11 cellular contexts compared by ENCODE assay signal in genomic region chr10:100970914-100971811, GRCh38. TPM values are rescaled to one million over a fixed set of nuclear protein-coding genes. Genes with fewer than 3 reads are reported as not detected.
DNase-seq lines count a peak whose midpoint lies in the region; ATAC-seq and TF ChIP-seq lines count a peak whose summit lies in the region.
"Had no signal": no experiment of that assay in that cellular context is flagged by ENCODE, and none has a peak within 500 bp of the region (broad histone marks: within the 10 kb centered on the region; RNA-seq: fewer than 3 reads in every experiment).

No MANE protein-coding gene starts in this region.

- peaks cover 4% of the 10 kb centered on the region for H3K36me3 Mint-ChIP-seq in T-cell
- H3K36me3 Mint-ChIP-seq in neural progenitor cell: no peaks in the 10 kb centered on the region

- no peak overlapping the region for H3K4me2 ChIP-seq in neural progenitor cell

- no peaks in the 10 kb centered on the region for H3K79me2 ChIP-seq in neural progenitor cell (ENCODE audit: low read depth)

- ATAC-seq in T-cell (replicated peaks in 1 of 4): no peak

- POLR2A ChIA-PET in T-cell (lab: Charles Lee): no interaction called here

- peaks cover 33% of the 10 kb centered on the region for H3F3A ChIP-seq in neural progenitor cell (ENCODE audit: low read depth)

- H3K4me1 Mint-ChIP-seq in T-cell: peaks cover 8 to 18% (median 12%) of the 10 kb centered on the region in 3 donors
- peaks cover 31% of the 10 kb centered on the region for H3K4me1 Mint-ChIP-seq in neural progenitor cell

- no peak overlapping the region for H3K27ac ChIP-seq in neural progenitor cell
- H3K27ac ChIP-seq in WERI-Rb-1: no peak overlapping the region
- H3K27ac ChIP-seq: epithelial cell of prostate had no signal

- H3K9me3 ChIP-seq in neural progenitor cell (ENCODE audit: low read depth) (no peaks in the 10 kb centered on the region), WERI-Rb-1 (ENCODE audit: severe bottlenecking) (no peaks in the 10 kb centered on the region)

- H3K36me3 ChIP-seq in neural progenitor cell (no peaks in the 10 kb centered on the region), WERI-Rb-1 (no peaks in the 10 kb centered on the region)

- H3K27me3 Mint-ChIP-seq in T-cell (peaks cover 0 to 4% of the 10 kb centered on the region in 2 donors), neural progenitor cell (ENCODE audit: insufficient read depth, low read depth) (peaks cover 14% of the 10 kb centered on the region)

- H3K4me3 ChIP-seq in neural progenitor cell: no peak overlapping the region
- H3K4me3 ChIP-seq in WERI-Rb-1 (ENCODE audit: low read depth, low read length): no peak overlapping the region

- DNase-seq in Caki2 (ENCODE audit: low read depth) (peak; percentile 56), T-cell (no peak), kidney glomerular epithelial cell (lab: John Stamatoyannopoulos, UW) (peak; percentile 35), neural progenitor cell (ENCODE audit: low spot score) (no peak), T-helper 1 cell (no peak), COR-L47 (lab: John Stamatoyannopoulos, UW) (no peak), WERI-Rb-1 (no peak), NCI-H446 treated with DMSO at 0.1 percent for 48 hours (lab: John Stamatoyannopoulos, UW) (no peak)
- DNase-seq: HCEC 1CT, hippocampal formation had no signal

- in situ Hi-C loops in Caki2 (cut with HindIII; ENCODE audit: low pct_unique_long_range_greater_than_20kb, low sequenced_read_pairs): no loop called here

- H3K27ac Mint-ChIP-seq in T-cell (no peak overlapping the region), neural progenitor cell (no peak overlapping the region)

- CTCF ChIA-PET in T-cell (lab: Charles Lee): no interaction called here

- peak overlapping the region; percentile 46 to 70 (median 58) for H3K4me3 Mint-ChIP-seq in T-cell
- peak overlapping the region; percentile 85 for H3K4me3 Mint-ChIP-seq in neural progenitor cell

- TF ChIP-seq CTCF in neural progenitor cell (IDR thresholded peaks at IDR 0.05) (no peak), WERI-Rb-1 (IDR thresholded peaks at IDR 0.05; ENCODE audit: low read depth, low read length) (no peak)

- H2AFZ ChIP-seq in neural progenitor cell (replicated peaks): no peak overlapping the region

- no peak overlapping the region for H3K9ac ChIP-seq in neural progenitor cell

- H3K27me3 ChIP-seq in neural progenitor cell (peaks cover 20% of the 10 kb centered on the region), WERI-Rb-1 (ENCODE audit: insufficient read depth, low read depth, severe bottlenecking) (no peaks in the 10 kb centered on the region)

- H3K4me1 ChIP-seq in neural progenitor cell: peaks cover 13% of the 10 kb centered on the region

- H4K20me1 ChIP-seq in neural progenitor cell (ENCODE audit: low read depth): peaks cover 4% of the 10 kb centered on the region

- H3K9me3 Mint-ChIP-seq in T-cell (no peaks in the 10 kb centered on the region), neural progenitor cell (no peaks in the 10 kb centered on the region)

RNA-seq across cellular contexts. Expression of gene SEMA4G, which starts 1.9 kb away (rescaled TPM):
- 0.96 and 6.6 TPM in 2 replicates for total RNA-seq in Caki2 (2014; rRNA removed; shearing (Covaris generic); ENCODE audit: low replicate concordance)
- total RNA-seq in T-cell (1 to 10 TPM; 1.1 to 2.8 (median 1.4) TPM), neural progenitor cell (ENCODE audit: low replicate concordance) (2.3 and 5.4 TPM in 2 replicates)

RNA-seq across cellular contexts. Expression of gene MRPL43, which starts 16.1 kb away (rescaled TPM):
- 123 and 128 TPM in 2 replicates for total RNA-seq in Caki2 (2014; rRNA removed; shearing (Covaris generic); ENCODE audit: low replicate concordance)
- 10 to 100 TPM; 36.2 to 67.6 (median 60.4) TPM for total RNA-seq in T-cell
- total RNA-seq in neural progenitor cell (ENCODE audit: low replicate concordance): 24.5 and 55.8 TPM in 2 replicates

RNA-seq across cellular contexts. Expression of gene TWNK, which starts 16.2 kb away (rescaled TPM):
- total RNA-seq in Caki2 (2014; rRNA removed; shearing (Covaris generic); ENCODE audit: low replicate concordance): 5.2 and 10.7 TPM in 2 replicates
- total RNA-seq in T-cell (10 to 100 TPM in 3 of 5 donors, 1 to 10 TPM in 2; 5.3 to 20.2 (median 16.9) TPM), neural progenitor cell (ENCODE audit: low replicate concordance) (6.4 and 7.1 TPM in 2 replicates)

RNA-seq across cellular contexts. Expression of gene LZTS2, which starts 28.4 kb away (rescaled TPM):
- total RNA-seq in Caki2 (2014; rRNA removed; shearing (Covaris generic); ENCODE audit: low replicate concordance): 35.5 and 37.2 TPM in 2 replicates
- 10 to 100 TPM; 16.4 to 39.5 (median 35.4) TPM for total RNA-seq in T-cell
- total RNA-seq in neural progenitor cell (ENCODE audit: low replicate concordance): 34.7 and 111 TPM in 2 replicates

RNA-seq across cellular contexts. Expression of gene SLF2, which starts 58.4 kb away (rescaled TPM):
- total RNA-seq in Caki2 (2014; rRNA removed; shearing (Covaris generic); ENCODE audit: low replicate concordance): 8.1 and 8.9 TPM in 2 replicates
- total RNA-seq in T-cell (10 to 100 TPM; 20.0 to 43.0 (median 31.3) TPM), neural progenitor cell (ENCODE audit: low replicate concordance) (15.5 and 19.5 TPM in 2 replicates)

Comparison
In these comparisons a context has a peak if more than half of its experiments do, and no peak if none do; other contexts are left out.
1. DNase-seq: peak in Caki2 (single experiment) and kidney glomerular epithelial cell (single experiment); none in T-cell (0 of 34), neural progenitor cell (single experiment), T-helper 1 cell (0 of 5), COR-L47 (single experiment), WERI-Rb-1 (single experiment) and NCI-H446 treated with DMSO at 0.1 percent for 48 hours (single experiment).